ENCODE assay signal across 1 cellular context in genomic region chr2:7574385-7574784, GRCh38.
TF ChIP-seq lines count a peak whose summit lies in the region.

No MANE protein-coding gene starts in this region.

TF ChIP-seq in K562, 482 proteins besides CTCF, POLR2A, EP300 and RAD21 (continued from another document):
- TF ChIP-seq DEAF1 (CRISPR knock-in tag; IDR thresholded peaks at IDR 0.05) (no peak), TEAD4 (IDR thresholded peaks at IDR 0.05; ENCODE audit: low read length) (peak; percentile 83), TEAD4 (CRISPR knock-in tag; IDR thresholded peaks at IDR 0.05; ENCODE audit: borderline replicate concordance) (no peak), PML (IDR thresholded peaks at IDR 0.05; ENCODE audit: low read length) (peak; percentile 36; the same call in 1 of the 2 replicates), TRIM24 (IDR thresholded peaks at IDR 0.05) (0 out of 4 replicates have a peak, but pooled peaks of 1 of the 2 experiments have one; percentile 28), SMAD2 (IDR thresholded peaks at IDR 0.05; ENCODE audit: low read depth, low read length) (no peak), BACH1 (tag; IDR thresholded peaks at IDR 0.05) (no peak), ARID1B (IDR thresholded peaks at IDR 0.05) (peak; percentile 76), LARP7 (IDR thresholded peaks at IDR 0.05) (no peak), TCF3 (CRISPR knock-in tag; IDR thresholded peaks at IDR 0.05) (peak; percentile 50), POLR2AphosphoS5 (IDR thresholded peaks at IDR 0.05; ENCODE audit: control insufficient read depth, insufficient read depth, low read depth, low read length) (0 out of 2 replicates have a peak, but pooled peaks have one; percentile 18), HOMEZ (CRISPR knock-in tag; IDR thresholded peaks at IDR 0.05) (no peak), SRSF1 (IDR thresholded peaks at IDR 0.05; ENCODE audit: low read depth, low read length) (no peak), NCOA2 (IDR thresholded peaks at IDR 0.05; ENCODE audit: partially characterized antibody in 2 of 2) (no peak), ZNF239 (CRISPR knock-in tag; IDR thresholded peaks at IDR 0.05) (no peak), RBM17 (IDR thresholded peaks at IDR 0.05; ENCODE audit: borderline replicate concordance, low read depth, low read length) (no peak), NFIC (IDR thresholded peaks at IDR 0.05) (0 out of 2 replicates have a peak, but pooled peaks have one; percentile 29), ARID3A (IDR thresholded peaks at IDR 0.05; ENCODE audit: borderline replicate concordance, low read depth, low read length) (no peak), SOX6 (IDR thresholded peaks at IDR 0.05) (no peak), LEF1 (IDR thresholded peaks at IDR 0.05) (no peak), ELF2 (CRISPR knock-in tag; IDR thresholded peaks at IDR 0.05) (no peak), RREB1 (CRISPR knock-in tag; IDR thresholded peaks at IDR 0.05) (no peak), HBP1 (CRISPR knock-in tag; IDR thresholded peaks at IDR 0.05) (no peak), CBFA2T3 (IDR thresholded peaks at IDR 0.05) (peak; percentile 82), POLR2H (tag; IDR thresholded peaks at IDR 0.05; ENCODE audit: low read depth) (no peak), ZNF778 (CRISPR knock-in tag; IDR thresholded peaks at IDR 0.05) (no peak), MED1 (CRISPR knock-in tag; IDR thresholded peaks at IDR 0.05; ENCODE audit: borderline replicate concordance) (no peak), SP2 (IDR thresholded peaks at IDR 0.05; ENCODE audit: extremely low read depth, low read depth, low read length, poor library complexity, severe bottlenecking) (no peak), NRF1 (conservative IDR thresholded peaks at IDR 0.05 in 1 of 2, IDR thresholded peaks at IDR 0.05 in 1 of 2) (0 out of 4 replicates have a peak, but pooled peaks of 1 of the 2 experiments have one; percentile 9), CBFA2T2 (conservative IDR thresholded peaks at IDR 0.05) (peak; percentile 76), MLX (CRISPR knock-in tag; conservative IDR thresholded peaks at IDR 0.05) (no peak), RAD51 (IDR thresholded peaks at IDR 0.05; ENCODE audit: borderline replicate concordance, low read depth) (no peak), TAL1 (IDR thresholded peaks at IDR 0.05) (peak; percentile 78), ZNF232 (CRISPR knock-in tag; IDR thresholded peaks at IDR 0.05) (no peak)
